In the genomic region with DNA sequence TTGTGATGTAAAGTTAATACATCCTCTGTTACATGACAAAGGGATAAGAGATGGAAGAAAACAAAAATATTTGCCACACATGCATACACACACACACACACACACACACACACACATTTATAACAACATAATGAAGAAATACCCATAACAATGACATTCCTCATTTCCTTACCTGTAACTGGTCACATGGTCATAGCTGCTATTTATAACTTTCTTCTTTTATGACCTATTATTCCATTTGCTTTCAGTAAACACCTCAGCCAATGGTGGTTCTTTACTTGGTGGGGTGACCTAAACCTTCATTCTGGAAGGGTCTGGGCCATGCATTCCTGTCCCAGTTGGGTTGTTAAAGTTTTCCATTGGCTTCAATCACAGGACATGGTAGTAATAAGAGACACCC, we compare ENCODE assay signal across 1 cellular context.
TF ChIP-seq lines count a peak whose summit lies in the region.

No MANE protein-coding gene starts in this region.

TF ChIP-seq in IMR-90, 13 proteins besides CTCF, POLR2A, EP300 and RAD21:
- no peak for TF ChIP-seq MXI1 (IDR thresholded peaks at IDR 0.05; ENCODE audit: borderline replicate concordance, low read depth, low read length)
- TF ChIP-seq FOS (IDR thresholded peaks at IDR 0.05; ENCODE audit: low read depth, low read length): no peak
- TF ChIP-seq, protein P1, sequence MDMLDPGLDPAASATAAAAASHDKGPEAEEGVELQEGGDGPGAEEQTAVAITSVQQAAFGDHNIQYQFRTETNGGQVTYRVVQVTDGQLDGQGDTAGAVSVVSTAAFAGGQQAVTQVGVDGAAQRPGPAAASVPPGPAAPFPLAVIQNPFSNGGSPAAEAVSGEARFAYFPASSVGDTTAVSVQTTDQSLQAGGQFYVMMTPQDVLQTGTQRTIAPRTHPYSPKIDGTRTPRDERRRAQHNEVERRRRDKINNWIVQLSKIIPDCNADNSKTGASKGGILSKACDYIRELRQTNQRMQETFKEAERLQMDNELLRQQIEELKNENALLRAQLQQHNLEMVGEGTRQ (IDR thresholded peaks at IDR 0.05; ENCODE audit: low read depth, low read length): no peak
- TF ChIP-seq NFE2L2 (IDR thresholded peaks at IDR 0.05; ENCODE audit: low read depth, low read length): no peak
- TF ChIP-seq, protein P2, sequence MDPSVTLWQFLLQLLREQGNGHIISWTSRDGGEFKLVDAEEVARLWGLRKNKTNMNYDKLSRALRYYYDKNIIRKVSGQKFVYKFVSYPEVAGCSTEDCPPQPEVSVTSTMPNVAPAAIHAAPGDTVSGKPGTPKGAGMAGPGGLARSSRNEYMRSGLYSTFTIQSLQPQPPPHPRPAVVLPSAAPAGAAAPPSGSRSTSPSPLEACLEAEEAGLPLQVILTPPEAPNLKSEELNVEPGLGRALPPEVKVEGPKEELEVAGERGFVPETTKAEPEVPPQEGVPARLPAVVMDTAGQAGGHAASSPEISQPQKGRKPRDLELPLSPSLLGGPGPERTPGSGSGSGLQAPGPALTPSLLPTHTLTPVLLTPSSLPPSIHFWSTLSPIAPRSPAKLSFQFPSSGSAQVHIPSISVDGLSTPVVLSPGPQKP (IDR thresholded peaks at IDR 0.05; ENCODE audit: borderline replicate concordance, low read depth, low read length): no peak
- TF ChIP-seq RFX5 (IDR thresholded peaks at IDR 0.05; ENCODE audit: low read depth, low read length): no peak
- TF ChIP-seq CEBPB (IDR thresholded peaks at IDR 0.05; ENCODE audit: low read depth, low read length): no peak
- TF ChIP-seq MAFK (IDR thresholded peaks at IDR 0.05; ENCODE audit: low read depth, low read length): no peak
- no peak for TF ChIP-seq CHD1 (IDR thresholded peaks at IDR 0.05; ENCODE audit: low read depth, low read length)
- TF ChIP-seq BHLHE40 (IDR thresholded peaks at IDR 0.05; ENCODE audit: low read depth, low read length): no peak
- no peak for TF ChIP-seq RCOR1 (IDR thresholded peaks at IDR 0.05; ENCODE audit: insufficient replicate concordance, low read length)
- TF ChIP-seq MAZ (IDR thresholded peaks at IDR 0.05; ENCODE audit: borderline replicate concordance, low read depth, low read length): no peak
- TF ChIP-seq SMC3 (IDR thresholded peaks at IDR 0.05; ENCODE audit: low read depth, low read length): no peak
